ENCODE assay signal across 20 cellular contexts in genomic region chrX:19616959-19617358, GRCh38.
DNase-seq lines count a peak whose midpoint lies in the region; ATAC-seq and TF ChIP-seq lines count a peak whose summit lies in the region.
"Had no signal": no experiment of that assay in that cellular context is flagged by ENCODE, and none has a peak within 500 bp of the region (broad histone marks: within the 10 kb centered on the region; RNA-seq: fewer than 3 reads in every experiment).

No MANE protein-coding gene starts in this region.

- H3K27me3 Mint-ChIP-seq in activated CD8-positive, alpha-beta T cell treated with anti-CD3 and anti-CD28 coated beads for 36 hours: no peaks in the 10 kb centered on the region
- H3K27me3 Mint-ChIP-seq in activated CD8-positive, alpha-beta T cell treated with anti-CD3 and anti-CD28 coated beads, Interleukin-2, amount 10 ng/mL, durations not matched to agents 7 days and 5 days (ENCODE audit: low read depth): no peaks in the 10 kb centered on the region
- H3K27me3 Mint-ChIP-seq: activated CD4-positive, alpha-beta T cell treated with anti-CD3 and anti-CD28 coated beads, Interleukin-2, amount 10 ng/mL, durations not matched to agents 24 days and 14 days had no signal

- no peaks in the 10 kb centered on the region for H3K9me3 ChIP-seq in smooth muscle cell (replicated peaks; ENCODE audit: low read depth)
- H3K9me3 ChIP-seq in heart right ventricle: no peaks in the 10 kb centered on the region
- H3K9me3 ChIP-seq: psoas muscle, testis had no signal

- no peaks in the 10 kb centered on the region for H3K36me3 ChIP-seq in smooth muscle cell (ENCODE audit: low read depth)
- no peaks in the 10 kb centered on the region for H3K36me3 ChIP-seq in heart right ventricle

- no peak overlapping the region for H3K4me2 ChIP-seq in smooth muscle cell

- no peak for TF ChIP-seq CTCF in activated CD8-positive, alpha-beta T cell treated with anti-CD3 and anti-CD28 coated beads for 36 hours (IDR thresholded peaks at IDR 0.05)
- TF ChIP-seq CTCF in smooth muscle cell (IDR thresholded peaks at IDR 0.05; ENCODE audit: borderline replicate concordance, insufficient read depth, poor library complexity, severe bottlenecking) (no peak), heart right ventricle (IDR thresholded peaks at IDR 0.05) (no peak)

- CTCF ChIA-PET in activated CD8-positive, alpha-beta T cell treated with anti-CD3 and anti-CD28 coated beads for 36 hours (lab: Charles Lee): no interaction called here
- CTCF ChIA-PET in activated CD8-positive, alpha-beta T cell treated with anti-CD3 and anti-CD28 coated beads, Interleukin-2, amount 10 ng/mL, durations not matched to agents 7 days and 5 days (lab: Charles Lee): interaction anchor here (1.0 kb wide), 1 partner anchor 24 kb away, joined by 3 read pairs; no protein-coding TSS in a partner anchor

- no peak overlapping the region for H3K4me3 Mint-ChIP-seq in activated CD8-positive, alpha-beta T cell treated with anti-CD3 and anti-CD28 coated beads for 36 hours
- no peak overlapping the region for H3K4me3 Mint-ChIP-seq in activated CD8-positive, alpha-beta T cell treated with anti-CD3 and anti-CD28 coated beads, Interleukin-2, amount 10 ng/mL, durations not matched to agents 7 days and 5 days
- H3K4me3 Mint-ChIP-seq: activated CD4-positive, alpha-beta T cell treated with anti-CD3 and anti-CD28 coated beads, Interleukin-2, amount 10 ng/mL, durations not matched to agents 24 days and 14 days had no signal

- H3F3A ChIP-seq in smooth muscle cell (ENCODE audit: low read depth): no peaks in the 10 kb centered on the region

- H2AFZ ChIP-seq in smooth muscle cell (ENCODE audit: low read depth): no peak overlapping the region

- intact Hi-C loops in activated CD8-positive, alpha-beta T cell treated with anti-CD3 and anti-CD28 coated beads for 36 hours (cut with micrococcal nuclease): no loop called here
- intact Hi-C loops in heart right ventricle (cut with DNase I): no loop called here

- no peak for ATAC-seq in activated CD8-positive, alpha-beta T cell treated with anti-CD3 and anti-CD28 coated beads for 36 hours
- no peak for ATAC-seq in activated CD8-positive, alpha-beta T cell treated with anti-CD3 and anti-CD28 coated beads, Interleukin-2, amount 10 ng/mL, durations not matched to agents 7 days and 5 days
- no peak for ATAC-seq in heart right ventricle
- ATAC-seq: activated naive CD4-positive, alpha-beta T cell treated with anti-CD3 and anti-CD28 coated beads, Interleukin-2, amount 50 U/mL, for 72 hours; psoas muscle had no signal

- no peaks in the 10 kb centered on the region for H3K9me3 Mint-ChIP-seq in activated CD8-positive, alpha-beta T cell treated with anti-CD3 and anti-CD28 coated beads for 36 hours
- H3K9me3 Mint-ChIP-seq in activated CD8-positive, alpha-beta T cell treated with anti-CD3 and anti-CD28 coated beads, Interleukin-2, amount 10 ng/mL, durations not matched to agents 7 days and 5 days (ENCODE audit: insufficient read depth): no peaks in the 10 kb centered on the region
- H3K9me3 Mint-ChIP-seq: activated CD4-positive, alpha-beta T cell treated with anti-CD3 and anti-CD28 coated beads, Interleukin-2, amount 10 ng/mL, durations not matched to agents 24 days and 14 days; activated naive CD4-positive, alpha-beta T cell treated with anti-CD3 and anti-CD28 coated beads, Interleukin-2, amount 50 U/mL, for 72 hours had no signal

- H3K4me1 Mint-ChIP-seq in activated CD8-positive, alpha-beta T cell treated with anti-CD3 and anti-CD28 coated beads for 36 hours (ENCODE audit: low read depth): peaks cover 25% of the 10 kb centered on the region
- H3K4me1 Mint-ChIP-seq in activated CD8-positive, alpha-beta T cell treated with anti-CD3 and anti-CD28 coated beads, Interleukin-2, amount 10 ng/mL, durations not matched to agents 7 days and 5 days (ENCODE audit: low read depth): no peaks in the 10 kb centered on the region
- H3K4me1 Mint-ChIP-seq: activated CD4-positive, alpha-beta T cell treated with anti-CD3 and anti-CD28 coated beads, Interleukin-2, amount 10 ng/mL, durations not matched to agents 24 days and 14 days had no signal

- 69% methylated on average over 1 of the region's 1 CpG for WGBS in smooth muscle cell (ENCODE audit: low lambda C conversion rate)
- 67 to 77% methylated on average over 1 of the region's 1 CpG for WGBS in heart right ventricle, 2 donors

- H3K27me3 ChIP-seq in smooth muscle cell (ENCODE audit: low read depth): no peaks in the 10 kb centered on the region
- H3K27me3 ChIP-seq in heart right ventricle: no peaks in the 10 kb centered on the region
- H3K27me3 ChIP-seq: testis had no signal

- H3K27ac Mint-ChIP-seq in activated CD8-positive, alpha-beta T cell treated with anti-CD3 and anti-CD28 coated beads for 36 hours: peak overlapping the region; percentile 55
- H3K27ac Mint-ChIP-seq in activated CD8-positive, alpha-beta T cell treated with anti-CD3 and anti-CD28 coated beads, Interleukin-2, amount 10 ng/mL, durations not matched to agents 7 days and 5 days: no peak overlapping the region
- H3K27ac Mint-ChIP-seq: activated CD4-positive, alpha-beta T cell treated with anti-CD3 and anti-CD28 coated beads, Interleukin-2, amount 10 ng/mL, durations not matched to agents 24 days and 14 days; activated naive CD4-positive, alpha-beta T cell treated with anti-CD3 and anti-CD28 coated beads, Interleukin-2, amount 50 U/mL, for 72 hours had no signal

- H4K20me1 ChIP-seq in smooth muscle cell (ENCODE audit: low read depth): peaks cover 14% of the 10 kb centered on the region

- H3K36me3 Mint-ChIP-seq in activated CD8-positive, alpha-beta T cell treated with anti-CD3 and anti-CD28 coated beads for 36 hours (ENCODE audit: low read depth): peaks cover 8% of the 10 kb centered on the region
- peaks cover 4% of the 10 kb centered on the region for H3K36me3 Mint-ChIP-seq in activated CD8-positive, alpha-beta T cell treated with anti-CD3 and anti-CD28 coated beads, Interleukin-2, amount 10 ng/mL, durations not matched to agents 7 days and 5 days (ENCODE audit: low read depth)

- H3K4me1 ChIP-seq in smooth muscle cell (ENCODE audit: low read depth): no peaks in the 10 kb centered on the region
- peaks cover 0 to 28% (median 4%) of the 10 kb centered on the region in 9 donors for H3K4me1 ChIP-seq in heart right ventricle
- H3K4me1 ChIP-seq: psoas muscle, testis had no signal

- no peak for DNase-seq in activated CD8-positive, alpha-beta T cell treated with anti-CD3 and anti-CD28 coated beads for 36 hours
- DNase-seq in activated CD8-positive, alpha-beta T cell treated with anti-CD3 and anti-CD28 coated beads, Interleukin-2, amount 10 ng/mL, durations not matched to agents 7 days and 5 days: no peak
- DNase-seq in SK-MEL-5 (ENCODE audit: low read depth, low spot score) (peak; percentile 35), fibroblast of peridontal ligament (ENCODE audit: extremely low read depth) (peak; percentile 47), smooth muscle cell (lab: John Stamatoyannopoulos, UW; ENCODE audit: unreplicated experiment) (no peak), heart right ventricle (no peak)
- DNase-seq in effector CD8-positive, alpha-beta T cell (lab: John Stamatoyannopoulos, UW): no peak
- no peak for DNase-seq in activated CD4-positive, CD25-positive, alpha-beta regulatory T cell (lab: John Stamatoyannopoulos, UW)
- DNase-seq: activated CD4-positive, alpha-beta T cell treated with anti-CD3 and anti-CD28 coated beads, Interleukin-2, amount 10 ng/mL, durations not matched to agents 24 days and 14 days; effector memory CD4-positive, alpha-beta T cell; mesenchymal stem cell; NCI-H187; NCI-H226; NK-92 treated with Interleukin-12 subunit alpha and Interleukin-12 subunit beta, amount 100 ng/mL, for 24 hours; psoas muscle; SW 1271; testis had no signal

- H3K4me3 ChIP-seq in smooth muscle cell (no peak overlapping the region), heart right ventricle (no peak overlapping the region)
- H3K4me3 ChIP-seq: psoas muscle, testis had no signal

- in situ Hi-C loops in SK-MEL-5 (cut with HindIII; ENCODE audit: low pct_unique_long_range_greater_than_20kb, low sequenced_read_pairs): no loop called here

- H3K9ac ChIP-seq in smooth muscle cell (ENCODE audit: low read depth): no peak overlapping the region

- H3K79me2 ChIP-seq in smooth muscle cell (ENCODE audit: low read depth): no peaks in the 10 kb centered on the region

- H3K27ac ChIP-seq in smooth muscle cell (ENCODE audit: low read depth) (peak overlapping the region; percentile 16), heart right ventricle (no peak overlapping the region)
- H3K27ac ChIP-seq: C4-2B, psoas muscle, RWPE1 had no signal

- POLR2A ChIA-PET in activated CD8-positive, alpha-beta T cell treated with anti-CD3 and anti-CD28 coated beads for 36 hours (lab: Charles Lee): no interaction called here
- POLR2A ChIA-PET in activated CD8-positive, alpha-beta T cell treated with anti-CD3 and anti-CD28 coated beads, Interleukin-2, amount 10 ng/mL, durations not matched to agents 7 days and 5 days (lab: Charles Lee): no interaction called here

Comparison
In these comparisons a context has a peak if more than half of its experiments do, and no peak if none do; other contexts are left out.
1. DNase-seq: peak in SK-MEL-5 (single experiment) and fibroblast of peridontal ligament (single experiment); none in activated CD8-positive, alpha-beta T cell treated with anti-CD3 and anti-CD28 coated beads for 36 hours (single experiment), activated CD8-positive, alpha-beta T cell treated with anti-CD3 and anti-CD28 coated beads, Interleukin-2, amount 10 ng/mL, durations not matched to agents 7 days and 5 days (single experiment), smooth muscle cell (single experiment), effector CD8-positive, alpha-beta T cell (single experiment), heart right ventricle (0 of 2) and activated CD4-positive, CD25-positive, alpha-beta regulatory T cell (0 of 4).